ENCODE assay signal across 15 cellular contexts in genomic region chr10:62707810-62708209, GRCh38.
DNase-seq lines count a peak whose midpoint lies in the region; ATAC-seq and TF ChIP-seq lines count a peak whose summit lies in the region.
"Had no signal": no experiment of that assay in that cellular context is flagged by ENCODE, and none has a peak within 500 bp of the region (broad histone marks: within the 10 kb centered on the region; RNA-seq: fewer than 3 reads in every experiment).

No MANE protein-coding gene starts in this region.

- H3K4me1 ChIP-seq in foreskin keratinocyte: no peaks in the 10 kb centered on the region
- H3K4me1 ChIP-seq: ascending aorta had no signal

- peaks cover 10% of the 10 kb centered on the region for H3K27me3 ChIP-seq in foreskin keratinocyte
- H3K27me3 ChIP-seq: ascending aorta had no signal

- no peak for DNase-seq in activated effector memory CD4-positive, alpha-beta T cell treated with anti-CD3 and anti-CD28 coated beads, Interleukin-2, amount 50 U/mL, for 16 hours
- DNase-seq in NCI-H2227 (lab: John Stamatoyannopoulos, UW; ENCODE audit: unreplicated experiment) (no peak), foreskin keratinocyte (no peak)
- DNase-seq in activated naive CD4-positive, alpha-beta T cell treated with Interleukin-2 at 50 U/mL for 16 hours: no peak
- DNase-seq: activated T-cell treated with anti-CD3 and anti-CD28 coated beads, Interleukin-2, amount 50 U/mL, for 48 hours; DMS79 treated with DMSO at 0.1 percent for 48 hours; NCI-H1105 treated with DMSO at 0.1 percent for 48 hours; NCI-H748 treated with DMSO at 0.1 percent for 48 hours had no signal

- no peak for TF ChIP-seq CTCF in foreskin keratinocyte (conservative IDR thresholded peaks at IDR 0.05)

- ATAC-seq in GM18508 (IDR thresholded peaks at IDR 0.05; ENCODE audit: insufficient read depth, unreplicated experiment) (peak; percentile 46), GM19468 (IDR thresholded peaks at IDR 0.05; ENCODE audit: extremely low read depth, unreplicated experiment) (peak; percentile 39), HG02870 (IDR thresholded peaks at IDR 0.05; ENCODE audit: unreplicated experiment) (peak; percentile 43), HG03521 (IDR thresholded peaks at IDR 0.05; ENCODE audit: unreplicated experiment) (peak; percentile 68), foreskin keratinocyte (no peak)
- ATAC-seq: stimulated activated memory B cell treated with anti-CD40 and anti-IgM and Interleukin-4, amounts not matched to agents 10 μg/mL and 1 μg/mL and 100 μg/mL, for 72 hours; WTC11 had no signal

- H3K27ac ChIP-seq in foreskin keratinocyte: no peak overlapping the region
- H3K27ac ChIP-seq: ascending aorta had no signal
